Comparison of ENCODE assay signal across 37 cellular contexts in the genomic region with DNA sequence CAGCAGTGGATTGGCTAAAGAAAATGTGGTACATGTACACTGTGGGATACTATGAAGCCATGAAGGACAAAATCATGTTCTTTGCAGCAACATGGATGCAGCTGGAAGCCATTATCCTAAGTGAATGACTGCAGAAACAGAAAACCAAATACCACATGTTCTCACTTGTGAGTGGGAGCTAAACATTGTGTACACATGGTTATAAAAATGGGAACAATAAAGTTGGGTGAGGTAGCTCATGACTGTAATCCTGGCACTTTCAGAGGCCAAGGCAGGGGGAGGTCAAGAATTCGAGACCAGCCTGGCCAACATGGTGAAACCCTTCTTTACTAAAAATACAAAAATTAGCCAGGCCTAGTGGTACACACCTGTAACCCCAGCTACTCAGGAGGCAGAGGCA. TPM values are rescaled to one million over a fixed set of nuclear protein-coding genes. Genes with fewer than 3 reads are reported as not detected.
"Had no signal": no experiment of that assay in that cellular context is flagged by ENCODE, and none has a peak within 500 bp of the region (broad histone marks: within the 10 kb centered on the region; RNA-seq: fewer than 3 reads in every experiment).

No MANE protein-coding gene starts in this region.

- H3K36me3 ChIP-seq: adrenal gland, cardiac muscle cell had no signal

- H3K4me1 Mint-ChIP-seq: activated B cell treated with CpG ODN at 0.5 μM for 24 hours; activated CD4-positive, alpha-beta T cell treated with anti-CD3 and anti-CD28 coated beads, Interleukin-2, amount 10 ng/mL, durations not matched to agents 24 days and 14 days; activated naive CD8-positive, alpha-beta T cell treated with anti-CD3 and anti-CD28 coated beads for 36 hours; activated T-helper 17 cell treated with anti-CD3 and anti-CD28 coated beads, Interleukin-2, amount 50 U/mL, for 72 hours; brain; central memory CD8-positive, alpha-beta T cell; T-cell; T-helper 17 cell had no signal

- DNase-seq: activated B cell treated with CpG ODN at 0.5 μM for 24 hours; activated CD4-positive, alpha-beta memory T cell treated with anti-CD3 and anti-CD28 coated beads for 36 hours; activated CD4-positive, alpha-beta T cell treated with anti-CD3 and anti-CD28 coated beads for 4 hours; activated CD4-positive, alpha-beta T cell treated with anti-CD3 and anti-CD28 coated beads, Interleukin-2, amount 10 ng/mL, durations not matched to agents 24 days and 14 days; activated CD4-positive, alpha-beta T cell treated with anti-CD3 and anti-CD28 coated beads, Interleukin-2, amount 50 U/mL, for 1 hour; activated CD4-positive, alpha-beta T cell treated with anti-CD3 and anti-CD28 coated beads, Interleukin-2, amount 50 U/mL, for 4 hours; activated CD4-positive, CD25-positive, alpha-beta regulatory T cell treated with anti-CD3 and anti-CD28 coated beads, Interleukin-2, amount 50 U/mL, for 72 hours; activated CD8-positive, alpha-beta memory T cell treated with anti-CD3 and anti-CD28 coated beads, Interleukin-2, amount 50 U/mL, for 4 hours; activated CD8-positive, alpha-beta T cell treated with anti-CD3 and anti-CD28 coated beads for 36 hours; activated effector memory CD4-positive, alpha-beta T cell treated with anti-CD3 and anti-CD28 coated beads, Interleukin-2, amount 50 U/mL, for 16 hours; activated gamma-delta T cell treated with Interleukin-2 at 50 U/mL for 16 hours; activated naive CD4-positive, alpha-beta T cell; activated naive CD4-positive, alpha-beta T cell treated with anti-CD3 and anti-CD28 coated beads for 36 hours; activated naive CD4-positive, alpha-beta T cell treated with anti-CD3 and anti-CD28 coated beads, Interleukin-2, amount 50 U/mL, for 16 hours; activated naive CD8-positive, alpha-beta T cell treated with anti-CD3 and anti-CD28 coated beads for 36 hours; activated T-cell treated with anti-CD3 and anti-CD28 coated beads for 4 hours; activated T-cell treated with anti-CD3 and anti-CD28 coated beads, Interleukin-2, amount 50 U/mL, for 1 hour; activated T-cell treated with anti-CD3 and anti-CD28 coated beads, Interleukin-2, amount 50 U/mL, for 4 hours; activated T-cell treated with anti-CD3 and anti-CD28 coated beads, Interleukin-2, amount 50 U/mL, for 72 hours; adrenal gland; amniotic stem cell; aorta; caudate nucleus; cerebellar nuclear complex; T-cell; T-helper 17 cell had no signal

- H3K4me1 ChIP-seq: adrenal gland had no signal

- H3K27ac ChIP-seq: adrenal gland, cardiac muscle cell, VCaP had no signal

- H3K9me3 ChIP-seq: adrenal gland had no signal

- H3K9me3 Mint-ChIP-seq: activated B cell treated with CpG ODN at 0.5 μM for 24 hours; activated CD4-positive, alpha-beta memory T cell treated with anti-CD3 and anti-CD28 coated beads for 36 hours; activated CD4-positive, alpha-beta T cell treated with anti-CD3 and anti-CD28 coated beads, Interleukin-2, amount 10 ng/mL, durations not matched to agents 24 days and 14 days; activated CD8-positive, alpha-beta T cell treated with anti-CD3 and anti-CD28 coated beads for 36 hours; activated naive CD4-positive, alpha-beta T cell treated with anti-CD3 and anti-CD28 coated beads for 36 hours; activated naive CD4-positive, alpha-beta T cell treated with anti-CD3 and anti-CD28 coated beads, Interleukin-2, amount 50 U/mL, for 72 hours; activated naive CD8-positive, alpha-beta T cell treated with anti-CD3 and anti-CD28 coated beads for 36 hours; activated T-cell treated with anti-CD3 and anti-CD28 coated beads, Interleukin-2, amount 50 U/mL, for 4 hours; activated T-cell treated with anti-CD3 and anti-CD28 coated beads, Interleukin-2, amount 50 U/mL, for 72 hours; activated T-helper 1 cell treated with anti-CD3 and anti-CD28 coated beads, Interleukin-12 subunit alpha, Interleukin-12 subunit beta, Interleukin-2, Interleukin-4 antibody, amounts not matched to agents 30 ng/mL and 10 ng/mL and 1 ng/mL, durations not matched to agents 14 hours and 24 hours and 36 hours; activated T-helper 17 cell treated with anti-CD3 and anti-CD28 coated beads, Interleukin-2, amount 50 U/mL, for 72 hours; brain; central memory CD8-positive, alpha-beta T cell; T-cell had no signal

- H3K27me3 Mint-ChIP-seq: activated CD4-positive, alpha-beta memory T cell treated with anti-CD3 and anti-CD28 coated beads for 36 hours; activated naive CD8-positive, alpha-beta T cell treated with anti-CD3 and anti-CD28 coated beads for 36 hours had no signal

- H3K27ac Mint-ChIP-seq: activated B cell treated with CpG ODN at 0.5 μM for 24 hours; activated CD4-positive, alpha-beta memory T cell treated with anti-CD3 and anti-CD28 coated beads for 36 hours; activated CD4-positive, alpha-beta T cell treated with anti-CD3 and anti-CD28 coated beads, Interleukin-2, amount 10 ng/mL, durations not matched to agents 24 days and 14 days; activated CD8-positive, alpha-beta T cell treated with anti-CD3 and anti-CD28 coated beads for 36 hours; activated naive CD4-positive, alpha-beta T cell treated with anti-CD3 and anti-CD28 coated beads for 36 hours; activated naive CD4-positive, alpha-beta T cell treated with anti-CD3 and anti-CD28 coated beads, Interleukin-2, amount 50 U/mL, for 72 hours; activated naive CD8-positive, alpha-beta T cell treated with anti-CD3 and anti-CD28 coated beads for 36 hours; activated T-cell treated with anti-CD3 and anti-CD28 coated beads, Interleukin-2, amount 50 U/mL, for 72 hours; activated T-helper 1 cell treated with anti-CD3 and anti-CD28 coated beads, Interleukin-12 subunit alpha, Interleukin-12 subunit beta, Interleukin-2, Interleukin-4 antibody, amounts not matched to agents 30 ng/mL and 10 ng/mL and 1 ng/mL, durations not matched to agents 14 hours and 24 hours and 36 hours; activated T-helper 17 cell treated with anti-CD3 and anti-CD28 coated beads, Interleukin-2, amount 50 U/mL, for 72 hours; brain; T-cell; T-helper 17 cell had no signal

- ATAC-seq: activated CD8-positive, alpha-beta T cell treated with anti-CD3 and anti-CD28 coated beads for 36 hours; activated naive CD4-positive, alpha-beta T cell treated with anti-CD3 and anti-CD28 coated beads, Interleukin-2, amount 50 U/mL, for 72 hours; activated T-cell treated with anti-CD3 and anti-CD28 coated beads, Interleukin-2, amount 50 U/mL, for 4 hours; activated T-cell treated with anti-CD3 and anti-CD28 coated beads, Interleukin-2, amount 50 U/mL, for 72 hours; activated T-helper 17 cell treated with anti-CD3 and anti-CD28 coated beads, Interleukin-2, amount 50 U/mL, for 72 hours; T-cell; T-helper 17 cell had no signal

- H3K4me3 ChIP-seq: adrenal gland, cardiac muscle cell had no signal

- H3K4me3 Mint-ChIP-seq: activated B cell treated with CpG ODN at 0.5 μM for 24 hours; activated CD4-positive, alpha-beta memory T cell treated with anti-CD3 and anti-CD28 coated beads for 36 hours; activated CD4-positive, alpha-beta T cell treated with anti-CD3 and anti-CD28 coated beads, Interleukin-2, amount 10 ng/mL, durations not matched to agents 24 days and 14 days; activated CD8-positive, alpha-beta T cell treated with anti-CD3 and anti-CD28 coated beads for 36 hours; activated naive CD4-positive, alpha-beta T cell treated with anti-CD3 and anti-CD28 coated beads for 36 hours; activated naive CD8-positive, alpha-beta T cell treated with anti-CD3 and anti-CD28 coated beads for 36 hours; activated T-cell treated with anti-CD3 and anti-CD28 coated beads, Interleukin-2, amount 50 U/mL, for 4 hours; activated T-cell treated with anti-CD3 and anti-CD28 coated beads, Interleukin-2, amount 50 U/mL, for 72 hours; activated T-helper 1 cell treated with anti-CD3 and anti-CD28 coated beads, Interleukin-12 subunit alpha, Interleukin-12 subunit beta, Interleukin-2, Interleukin-4 antibody, amounts not matched to agents 30 ng/mL and 10 ng/mL and 1 ng/mL, durations not matched to agents 14 hours and 24 hours and 36 hours; activated T-helper 17 cell treated with anti-CD3 and anti-CD28 coated beads, Interleukin-2, amount 50 U/mL, for 72 hours; brain; central memory CD8-positive, alpha-beta T cell; T-cell; T-helper 17 cell had no signal

- H3K36me3 Mint-ChIP-seq: activated CD4-positive, alpha-beta memory T cell treated with anti-CD3 and anti-CD28 coated beads for 36 hours; activated naive CD4-positive, alpha-beta T cell treated with anti-CD3 and anti-CD28 coated beads, Interleukin-2, amount 50 U/mL, for 72 hours; activated naive CD8-positive, alpha-beta T cell treated with anti-CD3 and anti-CD28 coated beads for 36 hours; brain; T-cell had no signal

- H3K27me3 ChIP-seq: cardiac muscle cell had no signal

RNA-seq across cellular contexts. Expression of gene OR4F6, which starts 3.6 kb away (rescaled TPM):
- total RNA-seq: activated B cell treated with CpG ODN at 0.5 μM for 24 hours; activated CD4-positive, alpha-beta memory T cell treated with anti-CD3 and anti-CD28 coated beads for 36 hours; activated CD4-positive, alpha-beta T cell treated with anti-CD3 and anti-CD28 coated beads, Interleukin-2, amount 10 ng/mL, durations not matched to agents 24 days and 14 days; activated CD8-positive, alpha-beta memory T cell treated with anti-CD3 and anti-CD28 coated beads for 36 hours; activated CD8-positive, alpha-beta T cell treated with anti-CD3 and anti-CD28 coated beads for 36 hours; activated naive CD4-positive, alpha-beta T cell treated with anti-CD3 and anti-CD28 coated beads for 36 hours; activated naive CD4-positive, alpha-beta T cell treated with anti-CD3 and anti-CD28 coated beads, Interleukin-2, amount 50 U/mL, for 72 hours; activated naive CD8-positive, alpha-beta T cell treated with anti-CD3 and anti-CD28 coated beads for 36 hours; activated T-cell treated with anti-CD3 and anti-CD28 coated beads, Interleukin-2, amount 50 U/mL, for 4 hours; activated T-cell treated with anti-CD3 and anti-CD28 coated beads, Interleukin-2, amount 50 U/mL, for 72 hours; activated T-helper 1 cell treated with anti-CD3 and anti-CD28 coated beads, Interleukin-12 subunit alpha, Interleukin-12 subunit beta, Interleukin-2, Interleukin-4 antibody, amounts not matched to agents 30 ng/mL and 10 ng/mL and 1 ng/mL, durations not matched to agents 14 hours and 24 hours and 36 hours; activated T-helper 17 cell treated with anti-CD3 and anti-CD28 coated beads, Interleukin-2, amount 50 U/mL, for 72 hours; adrenal gland; aorta; bronchial epithelial cell; cardiac muscle cell; T-cell; T-helper 1 cell treated with Interleukin-12 subunit alpha and Interleukin-12 subunit beta and Interleukin-4 antibody, amounts not matched to agents 30 ng/mL and 1 ng/mL, for 36 hours; T-helper 17 cell; T-helper 2 cell treated with Interferon-gamma antibody and Interleukin-4, amounts not matched to agents 100 ng/mL and 5 ng/mL, for 36 hours had no signal
- polyA plus RNA-seq: adrenal gland, aorta, cardiac muscle cell had no signal

RNA-seq across cellular contexts. Expression of gene OR4F15, which starts 12.3 kb away (rescaled TPM):
- total RNA-seq: activated B cell treated with CpG ODN at 0.5 μM for 24 hours; activated CD4-positive, alpha-beta memory T cell treated with anti-CD3 and anti-CD28 coated beads for 36 hours; activated CD4-positive, alpha-beta T cell treated with anti-CD3 and anti-CD28 coated beads, Interleukin-2, amount 10 ng/mL, durations not matched to agents 24 days and 14 days; activated CD8-positive, alpha-beta memory T cell treated with anti-CD3 and anti-CD28 coated beads for 36 hours; activated CD8-positive, alpha-beta T cell treated with anti-CD3 and anti-CD28 coated beads for 36 hours; activated naive CD4-positive, alpha-beta T cell treated with anti-CD3 and anti-CD28 coated beads for 36 hours; activated naive CD4-positive, alpha-beta T cell treated with anti-CD3 and anti-CD28 coated beads, Interleukin-2, amount 50 U/mL, for 72 hours; activated naive CD8-positive, alpha-beta T cell treated with anti-CD3 and anti-CD28 coated beads for 36 hours; activated T-cell treated with anti-CD3 and anti-CD28 coated beads, Interleukin-2, amount 50 U/mL, for 4 hours; activated T-cell treated with anti-CD3 and anti-CD28 coated beads, Interleukin-2, amount 50 U/mL, for 72 hours; activated T-helper 1 cell treated with anti-CD3 and anti-CD28 coated beads, Interleukin-12 subunit alpha, Interleukin-12 subunit beta, Interleukin-2, Interleukin-4 antibody, amounts not matched to agents 30 ng/mL and 10 ng/mL and 1 ng/mL, durations not matched to agents 14 hours and 24 hours and 36 hours; activated T-helper 17 cell treated with anti-CD3 and anti-CD28 coated beads, Interleukin-2, amount 50 U/mL, for 72 hours; adrenal gland; aorta; bronchial epithelial cell; cardiac muscle cell; T-cell; T-helper 1 cell treated with Interleukin-12 subunit alpha and Interleukin-12 subunit beta and Interleukin-4 antibody, amounts not matched to agents 30 ng/mL and 1 ng/mL, for 36 hours; T-helper 17 cell; T-helper 2 cell treated with Interferon-gamma antibody and Interleukin-4, amounts not matched to agents 100 ng/mL and 5 ng/mL, for 36 hours had no signal
- polyA plus RNA-seq: adrenal gland, aorta, cardiac muscle cell had no signal
